Comparison of ENCODE assay signal across 28 cellular contexts in genomic region chr3:52324676-52325075, GRCh38.
"Had no signal": no experiment of that assay in that cellular context is flagged by ENCODE, and none has a peak within 500 bp of the region (broad histone marks: within the 10 kb centered on the region; RNA-seq: fewer than 3 reads in every experiment).

No MANE protein-coding gene starts in this region.

- H3K36me3 Mint-ChIP-seq: mesothelial cell of epicardium, naive B cell, natural killer cell had no signal

- H3K36me3 ChIP-seq: right atrium auricular region, right lobe of liver, thyroid gland, transverse colon, upper lobe of right lung had no signal

- H3K9ac ChIP-seq: parathyroid adenoma had no signal

- H2AFZ ChIP-seq: hepatocyte, parathyroid adenoma had no signal

- H3K4me3 Mint-ChIP-seq: mesothelial cell of epicardium; naive B cell; natural killer cell; nephron progenitor cell; stimulated activated naive B cell treated with anti-CD40 and anti-IgM and Interleukin-4, amounts not matched to agents 10 μg/mL and 1 μg/mL and 100 μg/mL, for 72 hours had no signal

- H3K9me3 Mint-ChIP-seq: mesothelial cell of epicardium; naive B cell; natural killer cell; nephron progenitor cell; stimulated activated naive B cell treated with anti-CD40 and anti-IgM and Interleukin-4, amounts not matched to agents 10 μg/mL and 1 μg/mL and 100 μg/mL, for 72 hours had no signal

- H3K4me1 Mint-ChIP-seq: nephron progenitor cell had no signal

- H3K4me2 ChIP-seq: hepatocyte, smooth muscle cell had no signal

- H3K79me2 ChIP-seq: hepatocyte, parathyroid adenoma had no signal

- H3K4me3 ChIP-seq: heart right ventricle, hepatocyte, left lung, lower lobe of right lung, right atrium auricular region, right lobe of liver, smooth muscle cell, stomach, testis, thyroid gland, transverse colon, upper lobe of right lung had no signal

- ATAC-seq: left lung; natural killer cell; stimulated activated naive B cell treated with anti-CD40 and anti-IgM and Interleukin-4, amounts not matched to agents 10 μg/mL and 1 μg/mL and 100 μg/mL, for 72 hours; stimulated activated naive CD8-positive, alpha-beta T cell treated with anti-CD3 and anti-CD28 coated beads, Interleukin-15, Interleukin-2, amounts not matched to agents 100 U/mL and 50 U/mL, for 24 hours; upper lobe of right lung had no signal

- H3K27ac ChIP-seq: heart right ventricle, hepatocyte, left lung, lower lobe of right lung, parathyroid adenoma, right atrium auricular region, right lobe of liver, stomach, testis, transverse colon, upper lobe of right lung had no signal

- H3K4me1 ChIP-seq: left lung, lower lobe of right lung, parathyroid adenoma, right atrium auricular region, stomach, transverse colon, upper lobe of right lung had no signal

- H3K27ac Mint-ChIP-seq: natural killer cell; nephron progenitor cell; stimulated activated naive B cell treated with anti-CD40 and anti-IgM and Interleukin-4, amounts not matched to agents 10 μg/mL and 1 μg/mL and 100 μg/mL, for 72 hours had no signal

- H3K9me3 ChIP-seq: heart right ventricle, left lung, lower lobe of right lung, right atrium auricular region, right lobe of liver, stomach, testis, thyroid gland, transverse colon, upper lobe of right lung had no signal

- H3K27me3 Mint-ChIP-seq: naive B cell; stimulated activated naive B cell treated with anti-CD40 and anti-IgM and Interleukin-4, amounts not matched to agents 10 μg/mL and 1 μg/mL and 100 μg/mL, for 72 hours had no signal

- DNase-seq: heart right ventricle; kidney glomerular epithelial cell; left colon; lower lobe of right lung; mammary epithelial cell; mesenchymal stem cell; naive B cell; natural killer cell; nephron progenitor cell; nucleus accumbens; stimulated activated CD4-positive, alpha-beta T cell treated with anti-CD3 and anti-CD28 coated beads, Interleukin-1b, Interleukin-23, amount 100 ng/mL, for 48 hours; stimulated activated CD4-positive, alpha-beta T cell treated with anti-CD3 and anti-CD28 coated beads, Interleukin-2, amount 100 ng/mL, for 48 hours; stimulated activated CD4-positive, alpha-beta T cell treated with anti-CD3 and anti-CD28 coated beads, Interleukin-4, amount 100 ng/mL, for 4 hours; stimulated activated CD8-positive, alpha-beta memory T cell treated with anti-CD3 and anti-CD28 coated beads, Interleukin-4, amount 100 ng/mL, for 48 hours; stimulated activated naive B cell treated with anti-CD40 and anti-IgM and Interleukin-4, amounts not matched to agents 10 μg/mL and 1 μg/mL and 100 μg/mL, for 72 hours; stimulated activated naive CD8-positive, alpha-beta T cell treated with anti-CD3 and anti-CD28 coated beads, Interleukin-15, Interleukin-2, amounts not matched to agents 100 U/mL and 50 U/mL, for 24 hours; stomach; testis; transverse colon; upper lobe of right lung had no signal

- H3K27me3 ChIP-seq: heart right ventricle, hepatocyte, left lung, right atrium auricular region, right lobe of liver, stomach, testis, thyroid gland, transverse colon, upper lobe of right lung had no signal
